22 cellular contexts compared by ENCODE assay signal in genomic region chr3:138948371-138949001, GRCh38. TPM values are rescaled to one million over a fixed set of nuclear protein-coding genes. Genes with fewer than 3 reads are reported as not detected.
A peak's percentile ranks its signal among the peaks of the same experiment; 100 is the strongest.
DNase-seq lines count a peak whose midpoint lies in the region; ATAC-seq, FAIRE-seq and TF ChIP-seq lines count a peak whose summit lies in the region.
"Had no signal": no experiment of that assay in that cellular context is flagged by ENCODE, and none has a peak within 500 bp of the region (broad histone marks: within the 10 kb centered on the region; RNA-seq: fewer than 3 reads in every experiment).

No MANE protein-coding gene starts in this region.

- peaks cover 11% of the 10 kb centered on the region for H3K27me3 ChIP-seq in vagina

- peak overlapping the region; percentile 66 for H3K27ac ChIP-seq in vagina
- H3K27ac ChIP-seq: body of pancreas, C4-2B, colonic mucosa, foreskin keratinocyte had no signal

- H3K4me3 Mint-ChIP-seq in activated naive CD8-positive, alpha-beta T cell = peak overlapping the region; percentile 42
- no peak overlapping the region for H3K4me3 Mint-ChIP-seq in activated naive CD8-positive, alpha-beta T cell treated with anti-CD3 and anti-CD28 coated beads, Interleukin-2, amount 50 U/mL, for 24 hours
- H3K4me3 Mint-ChIP-seq in activated T-helper 17 cell treated with anti-CD3 and anti-CD28 coated beads, Interleukin-2, amount 50 U/mL, for 72 hours = peak overlapping the region; percentile 57

- H3K27me3 Mint-ChIP-seq in activated naive CD8-positive, alpha-beta T cell = peaks cover 43% of the 10 kb centered on the region
- H3K27me3 Mint-ChIP-seq in activated naive CD8-positive, alpha-beta T cell treated with anti-CD3 and anti-CD28 coated beads, Interleukin-2, amount 50 U/mL, for 24 hours = peaks cover 70% of the 10 kb centered on the region
- peaks cover 49% of the 10 kb centered on the region for H3K27me3 Mint-ChIP-seq in activated T-helper 17 cell treated with anti-CD3 and anti-CD28 coated beads, Interleukin-2, amount 50 U/mL, for 72 hours

- no peak for FAIRE-seq in frontal cortex (lab: Jason Lieb, UNC)

- H3K4me3 ChIP-seq in iPS-18c (ENCODE audit: insufficient read depth, low read depth, low read length) (0 out of 2 replicates have a peak overlapping the region, but pooled peaks have one; percentile 9), vagina (no peak overlapping the region)
- H3K4me3 ChIP-seq: body of pancreas, colonic mucosa had no signal

- DNase-seq in activated naive CD8-positive, alpha-beta T cell treated with anti-CD3 and anti-CD28 coated beads, Interleukin-2, amount 50 U/mL, for 24 hours = no peak
- no peak for DNase-seq in vagina (ENCODE audit: extremely low spot score in 2 of 2)
- DNase-seq in NCI-H2196 (lab: John Stamatoyannopoulos, UW; ENCODE audit: unreplicated experiment) = no peak
- DNase-seq in frontal cortex (ENCODE audit: low spot score in 2 of 2) = no peak
- DNase-seq: activated T-cell treated with anti-CD3 and anti-CD28 coated beads, Interleukin-2, amount 50 U/mL, for 4 hours; body of pancreas; colonic mucosa; DMS79 treated with DMSO at 0.1 percent for 48 hours; left cardiac atrium; NCI-H1436 treated with DMSO at 0.1 percent for 48 hours; NCI-H2171; SIG-M5 had no signal

- H3K9me3 ChIP-seq in iPS-18c (ENCODE audit: control insufficient read depth, insufficient read depth, low read length) (peaks cover 2% of the 10 kb centered on the region), vagina (no peaks in the 10 kb centered on the region)
- H3K9me3 ChIP-seq: body of pancreas, colonic mucosa had no signal

- H3K9me3 Mint-ChIP-seq in activated naive CD8-positive, alpha-beta T cell (ENCODE audit: low read depth) = no peaks in the 10 kb centered on the region
- H3K9me3 Mint-ChIP-seq in activated naive CD8-positive, alpha-beta T cell treated with anti-CD3 and anti-CD28 coated beads, Interleukin-2, amount 50 U/mL, for 24 hours = no peaks in the 10 kb centered on the region
- H3K9me3 Mint-ChIP-seq in activated T-helper 17 cell treated with anti-CD3 and anti-CD28 coated beads, Interleukin-2, amount 50 U/mL, for 72 hours = no peaks in the 10 kb centered on the region
- H3K9me3 Mint-ChIP-seq: activated naive CD4-positive, alpha-beta T cell treated with anti-CD3 and anti-CD28 coated beads, Interleukin-2, amount 50 U/mL, for 72 hours; activated T-cell treated with anti-CD3 and anti-CD28 coated beads, Interleukin-2, amount 50 U/mL, for 4 hours had no signal

- H3K4me1 ChIP-seq in vagina = peaks cover 43% of the 10 kb centered on the region

- intact Hi-C loops in vagina (cut with DNase I) = no loop called here

- no peaks in the 10 kb centered on the region for H3K36me3 Mint-ChIP-seq in activated naive CD8-positive, alpha-beta T cell
- peaks cover 4% of the 10 kb centered on the region for H3K36me3 Mint-ChIP-seq in activated naive CD8-positive, alpha-beta T cell treated with anti-CD3 and anti-CD28 coated beads, Interleukin-2, amount 50 U/mL, for 24 hours (ENCODE audit: low read depth)
- peaks cover 7% of the 10 kb centered on the region for H3K36me3 Mint-ChIP-seq in activated T-helper 17 cell treated with anti-CD3 and anti-CD28 coated beads, Interleukin-2, amount 50 U/mL, for 72 hours (ENCODE audit: low read depth)

- ATAC-seq in activated naive CD8-positive, alpha-beta T cell treated with anti-CD3 and anti-CD28 coated beads, Interleukin-2, amount 50 U/mL, for 24 hours = no peak
- ATAC-seq in activated T-helper 17 cell treated with anti-CD3 and anti-CD28 coated beads, Interleukin-2, amount 50 U/mL, for 72 hours (replicated peaks) = no peak
- ATAC-seq in GM18520 (IDR thresholded peaks at IDR 0.05; ENCODE audit: unreplicated experiment) = no peak
- ATAC-seq: activated naive CD4-positive, alpha-beta T cell treated with anti-CD3 and anti-CD28 coated beads, Interleukin-2, amount 50 U/mL, for 72 hours; activated T-cell treated with anti-CD3 and anti-CD28 coated beads, Interleukin-2, amount 50 U/mL, for 4 hours; body of pancreas; left cardiac atrium had no signal

- no peak for TF ChIP-seq CTCF in vagina (IDR thresholded peaks at IDR 0.05)

- H3K36me3 ChIP-seq in vagina = no peaks in the 10 kb centered on the region
- H3K36me3 ChIP-seq: colonic mucosa had no signal

- no peak overlapping the region for H3K27ac Mint-ChIP-seq in activated naive CD8-positive, alpha-beta T cell
- no peak overlapping the region for H3K27ac Mint-ChIP-seq in activated naive CD8-positive, alpha-beta T cell treated with anti-CD3 and anti-CD28 coated beads, Interleukin-2, amount 50 U/mL, for 24 hours
- no peak overlapping the region for H3K27ac Mint-ChIP-seq in activated T-helper 17 cell treated with anti-CD3 and anti-CD28 coated beads, Interleukin-2, amount 50 U/mL, for 72 hours
- H3K27ac Mint-ChIP-seq: activated naive CD4-positive, alpha-beta T cell treated with anti-CD3 and anti-CD28 coated beads, Interleukin-2, amount 50 U/mL, for 72 hours had no signal

- no peak for TF ChIP-seq POLR2A in vagina (IDR thresholded peaks at IDR 0.05)

- peaks cover 35% of the 10 kb centered on the region for H3K4me1 Mint-ChIP-seq in activated naive CD8-positive, alpha-beta T cell (ENCODE audit: low read depth)
- H3K4me1 Mint-ChIP-seq in activated naive CD8-positive, alpha-beta T cell treated with anti-CD3 and anti-CD28 coated beads, Interleukin-2, amount 50 U/mL, for 24 hours = peaks cover 29% of the 10 kb centered on the region
- H3K4me1 Mint-ChIP-seq in activated T-helper 17 cell treated with anti-CD3 and anti-CD28 coated beads, Interleukin-2, amount 50 U/mL, for 72 hours = peaks cover 10% of the 10 kb centered on the region

RNA-seq across cellular contexts. Expression of gene FOXL2NB, which starts 1.5 kb away (rescaled TPM):
- not detected for total RNA-seq in activated T-helper 17 cell treated with anti-CD3 and anti-CD28 coated beads, Interleukin-2, amount 50 U/mL, for 72 hours
- 1.5 TPM for total RNA-seq in vagina
- 0.41 TPM for total RNA-seq in frontal cortex
- total RNA-seq: A673; activated naive CD4-positive, alpha-beta T cell treated with anti-CD3 and anti-CD28 coated beads, Interleukin-2, amount 50 U/mL, for 72 hours; activated T-cell treated with anti-CD3 and anti-CD28 coated beads, Interleukin-2, amount 50 U/mL, for 4 hours; colonic mucosa; left cardiac atrium; mesenteric fat pad; T-helper 1 cell treated with Interleukin-12 subunit alpha and Interleukin-12 subunit beta and Interleukin-4 antibody, amounts not matched to agents 30 ng/mL and 1 ng/mL, for 36 hours had no signal

RNA-seq across cellular contexts. Expression of gene FOXL2, which starts 1.5 kb away (rescaled TPM):
- not detected for total RNA-seq in activated T-helper 17 cell treated with anti-CD3 and anti-CD28 coated beads, Interleukin-2, amount 50 U/mL, for 72 hours
- total RNA-seq in vagina (1.5 TPM), frontal cortex (under 0.01 TPM)
- total RNA-seq: A673; activated naive CD4-positive, alpha-beta T cell treated with anti-CD3 and anti-CD28 coated beads, Interleukin-2, amount 50 U/mL, for 72 hours; left cardiac atrium; mesenteric fat pad; T-helper 1 cell treated with Interleukin-12 subunit alpha and Interleukin-12 subunit beta and Interleukin-4 antibody, amounts not matched to agents 30 ng/mL and 1 ng/mL, for 36 hours had no signal

RNA-seq across cellular contexts. Expression of gene PRR23A, which starts 57.6 kb away (rescaled TPM):
- not detected for total RNA-seq in activated T-helper 17 cell treated with anti-CD3 and anti-CD28 coated beads, Interleukin-2, amount 50 U/mL, for 72 hours
- total RNA-seq in vagina (not detected), frontal cortex (not detected)
- total RNA-seq: A673; activated naive CD4-positive, alpha-beta T cell treated with anti-CD3 and anti-CD28 coated beads, Interleukin-2, amount 50 U/mL, for 72 hours; activated T-cell treated with anti-CD3 and anti-CD28 coated beads, Interleukin-2, amount 50 U/mL, for 4 hours; body of pancreas; colonic mucosa; foreskin keratinocyte; left cardiac atrium; mesenteric fat pad; T-helper 1 cell treated with Interleukin-12 subunit alpha and Interleukin-12 subunit beta and Interleukin-4 antibody, amounts not matched to agents 30 ng/mL and 1 ng/mL, for 36 hours had no signal
